Comparison of ENCODE assay signal across 8 cellular contexts in genomic region chr12:49644620-49644994, GRCh38. TPM values are rescaled to one million over a fixed set of nuclear protein-coding genes. Genes with fewer than 3 reads are reported as not detected.
DNase-seq lines count a peak whose midpoint lies in the region; ATAC-seq, FAIRE-seq and TF ChIP-seq lines count a peak whose summit lies in the region.

No MANE protein-coding gene starts in this region.

- no peak for ATAC-seq in GM19035 (IDR thresholded peaks at IDR 0.05; ENCODE audit: unreplicated experiment)

- no peaks in the 10 kb centered on the region for H3K9me3 ChIP-seq in BE2C

- no peak for FAIRE-seq in H54 (lab: Jason Lieb, UNC)

- H3K4me1 ChIP-seq in BE2C = no peaks in the 10 kb centered on the region

- TF ChIP-seq CTCF in BE2C (IDR thresholded peaks at IDR 0.05; ENCODE audit: low read depth, low read length) (peak; percentile 99), lower leg skin (IDR thresholded peaks at IDR 0.05) (peak in 1 of 3 donors; percentile 67)

- intact Hi-C loops in lower leg skin (cut with DNase I; ENCODE audit: low total_unique reads) = loop anchor here (5.0 kb wide), 1 partner anchor 63 kb away; the partner anchor contains the start of gene FMNL3

- H3K4me3 ChIP-seq in BE2C (ENCODE audit: low read depth, low read length) (no peak overlapping the region), lower leg skin (ENCODE audit: low read depth, poor library complexity, severe bottlenecking) (no peak overlapping the region)

- no peak for TF ChIP-seq POLR2A in H54 (IDR thresholded peaks at IDR 0.05; ENCODE audit: low read depth, low read length)
- no peak for TF ChIP-seq POLR2A in lower leg skin (IDR thresholded peaks at IDR 0.05)

- H3K36me3 ChIP-seq in BE2C = no peaks in the 10 kb centered on the region

- 6 to 11% methylated on average over 2 of the region's 2 CpGs for WGBS in lower leg skin, 2 donors

- no peaks in the 10 kb centered on the region for H3K27me3 ChIP-seq in BE2C

- DNase-seq in BE2C = peak; percentile 87
- peak; percentile 81 for DNase-seq in H54 (ENCODE audit: insufficient read length, low spot score)
- peak; percentile 23 to 72 for DNase-seq in NCI-H526 (lab: John Stamatoyannopoulos, UW)
- DNase-seq in activated CD4-positive, alpha-beta T cell treated with anti-CD3 and anti-CD28 coated beads, Interleukin-2, amount 50 U/mL, for 4 hours = peak; percentile 81
- peak; percentile 46 for DNase-seq in dedifferentiated amniotic fluid mesenchymal stem cell (ENCODE audit: extremely low spot score)
- DNase-seq in lower leg skin (ENCODE audit: low spot score in 2 of 2) = peak; percentile 65 to 95
- peak; percentile 71 for DNase-seq in stimulated activated CD8-positive, alpha-beta memory T cell treated with anti-CD3 and anti-CD28 coated beads, Interleukin-12 subunit alpha, Interleukin-12 subunit beta, amount 100 ng/mL, for 1 hour (ENCODE audit: low read depth)

RNA-seq across cellular contexts. Expression of gene PRPF40B, which starts 21.2 kb away (rescaled TPM):
- polyA plus RNA-seq in BE2C (2012; ENCODE audit: insufficient read depth, insufficient read length, low read depth) = 32.2 TPM
- total RNA-seq in lower leg skin = 10 to 100 TPM; 15.6 to 22.2 (median 17.5) TPM

RNA-seq across cellular contexts. Expression of gene FAM186B, which starts 39.2 kb away (rescaled TPM):
- 1.1 TPM for polyA plus RNA-seq in BE2C (2012; ENCODE audit: insufficient read depth, insufficient read length, low read depth)
- 1 to 10 TPM in 1 of 4 donors, under 1 TPM in 3; 0.21 to 1.1 (median 0.57) TPM for total RNA-seq in lower leg skin
